Comparison of ENCODE assay signal across 19 cellular contexts in genomic region chr20:13286052-13286451, GRCh38.
DNase-seq lines count a peak whose midpoint lies in the region; ATAC-seq, FAIRE-seq and TF ChIP-seq lines count a peak whose summit lies in the region.
"Had no signal": no experiment of that assay in that cellular context is flagged by ENCODE, and none has a peak within 500 bp of the region (broad histone marks: within the 10 kb centered on the region; RNA-seq: fewer than 3 reads in every experiment).

No MANE protein-coding gene starts in this region.

- no peak for FAIRE-seq in bronchial epithelial cell (lab: Jason Lieb, UNC)
- FAIRE-seq: D721Med, G401.6, GM12891 had no signal

- H3K9me3 ChIP-seq in BLaER1 (no peaks in the 10 kb centered on the region), RWPE2 (ENCODE audit: severe bottlenecking) (no peaks in the 10 kb centered on the region), A673 (ENCODE audit: low read depth, low read length, poor library complexity, severe bottlenecking) (no peaks in the 10 kb centered on the region), body of pancreas (no peaks in the 10 kb centered on the region)

- peaks cover 43% of the 10 kb centered on the region for H3K4me1 ChIP-seq in BLaER1
- peaks cover 21% of the 10 kb centered on the region for H3K4me1 ChIP-seq in RWPE2 (ENCODE audit: insufficient read depth, poor library complexity, severe bottlenecking)
- no peaks in the 10 kb centered on the region for H3K4me1 ChIP-seq in A673 (ENCODE audit: insufficient read depth, low read length, poor library complexity, severe bottlenecking)
- no peaks in the 10 kb centered on the region for H3K4me1 ChIP-seq in body of pancreas

- no peaks in the 10 kb centered on the region for H3K36me3 ChIP-seq in BLaER1
- no peaks in the 10 kb centered on the region for H3K36me3 ChIP-seq in RWPE2 (ENCODE audit: low read depth)
- no peaks in the 10 kb centered on the region for H3K36me3 ChIP-seq in bronchial epithelial cell (ENCODE audit: control insufficient read depth, insufficient read depth, low read length)
- H3K36me3 ChIP-seq in A673 (ENCODE audit: insufficient read depth, low read length, poor library complexity, severe bottlenecking) = no peaks in the 10 kb centered on the region
- H3K36me3 ChIP-seq in body of pancreas (replicated peaks in 1 of 2; ENCODE audit: insufficient read depth in 1 of 2, low read depth in 2 of 2) = no peaks in the 10 kb centered on the region

- no TSS peak for BruUV-seq in A673 (replicated peaks; lab: Mats Ljungman, UMichigan)

- intact Hi-C loops in A673 (cut with micrococcal nuclease; ENCODE audit: unreplicated experiment) (no loop called here), body of pancreas (cut with DNase I) (no loop called here)

- TF ChIP-seq CTCF in RWPE2 (IDR thresholded peaks at IDR 0.05; ENCODE audit: poor library complexity, severe bottlenecking) = no peak
- no peak for TF ChIP-seq CTCF in bronchial epithelial cell (IDR thresholded peaks at IDR 0.05; ENCODE audit: insufficient read depth, low read length, severe bottlenecking)
- no peak for TF ChIP-seq CTCF in A673 (conservative IDR thresholded peaks at IDR 0.05; ENCODE audit: low read depth, low read length)
- no peak for TF ChIP-seq CTCF in body of pancreas (IDR thresholded peaks at IDR 0.05)

- CTCF ChIA-PET in A673 (lab: Charles Lee) = no interaction called here

- H4K20me1 ChIP-seq in BLaER1 = no peaks in the 10 kb centered on the region

- WGBS in body of pancreas, 2 donors = 84 to 91% methylated on average over 5 of the region's 5 CpGs

- no peak overlapping the region for H3K27ac ChIP-seq in BLaER1
- peak overlapping the region; percentile 62 for H3K27ac ChIP-seq in RWPE2 (ENCODE audit: poor library complexity, severe bottlenecking)
- H3K27ac ChIP-seq in A673 (ENCODE audit: low read depth, low read length, poor library complexity, severe bottlenecking) = no peak overlapping the region
- no peak overlapping the region for H3K27ac ChIP-seq in body of pancreas
- H3K27ac ChIP-seq: C4-2B had no signal

- H3K4me2 ChIP-seq in BLaER1 = 0 out of 2 replicates have a peak overlapping the region, but pooled peaks have one; percentile 11
- H3K4me2 ChIP-seq: GM23338 had no signal

- H3K27me3 ChIP-seq in BLaER1 (no peaks in the 10 kb centered on the region), RWPE2 (ENCODE audit: insufficient read depth, poor library complexity, severe bottlenecking) (no peaks in the 10 kb centered on the region), bronchial epithelial cell (ENCODE audit: control insufficient read depth, insufficient read depth, low read length) (no peaks in the 10 kb centered on the region), A673 (replicated peaks; ENCODE audit: insufficient read depth, low read depth, low read length, poor library complexity) (no peaks in the 10 kb centered on the region), body of pancreas (no peaks in the 10 kb centered on the region)

- DNase-seq in RWPE2 (ENCODE audit: low spot score) = no peak
- DNase-seq in bronchial epithelial cell (ENCODE audit: low read depth) = peak; percentile 44
- DNase-seq in islet precursor cell = peak; percentile 24
- DNase-seq in A673 (ENCODE audit: low spot score) = no peak
- no peak for DNase-seq in NCI-H1436 (lab: John Stamatoyannopoulos, UW)
- DNase-seq in body of pancreas = no peak
- DNase-seq: 8988T; ACHN; CD4-positive, alpha-beta memory T cell; DMS79 treated with DMSO at 0.1 percent for 48 hours; EL; H7 had no signal

- H3K4me3 ChIP-seq in BLaER1 (no peak overlapping the region), RWPE2 (ENCODE audit: severe bottlenecking) (no peak overlapping the region), bronchial epithelial cell (ENCODE audit: low read depth, low read length) (no peak overlapping the region), A673 (ENCODE audit: low read depth, low read length, poor library complexity, severe bottlenecking) (no peak overlapping the region), body of pancreas (no peak overlapping the region)
- H3K4me3 ChIP-seq: GM23338 had no signal

- POLR2A ChIA-PET in A673 (lab: Charles Lee; ENCODE audit: low non-redundant PET) = interaction anchor here (0.6 kb wide), 1 partner anchor 65 kb away, joined by 4 read pairs; the partner anchor contains the start of gene ISM1

- H3K9ac ChIP-seq in BLaER1 = no peak overlapping the region

- TF ChIP-seq POLR2A in body of pancreas (IDR thresholded peaks at IDR 0.05) = no peak

- ATAC-seq in RWPE2 (ENCODE audit: low read depth) (peak; percentile 9; the same call in 1 of the 3 replicates), GM18511 (IDR thresholded peaks at IDR 0.05; ENCODE audit: unreplicated experiment) (no peak), body of pancreas (no peak)
- ATAC-seq: GM23338 had no signal

Comparison
In these comparisons a context has a peak if more than half of its experiments do, and no peak if none do; other contexts are left out.
1. DNase-seq: peak in bronchial epithelial cell (single experiment) and islet precursor cell (single experiment); none in RWPE2 (single experiment), A673 (single experiment), NCI-H1436 (single experiment) and body of pancreas (0 of 4).